Comparison of ENCODE assay signal across 8 cellular contexts in genomic region chr16:29811896-29812665, GRCh38. TPM values are rescaled to one million over a fixed set of nuclear protein-coding genes. Genes with fewer than 3 reads are reported as not detected.
DNase-seq lines count a peak whose midpoint lies in the region; ATAC-seq and TF ChIP-seq lines count a peak whose summit lies in the region.

Gene PRRT2, plus strand, starts transcription at chr16:29812193. Its CDS starts 862 bp downstream, at chr16:29813055.

- H3K79me2 ChIP-seq in OCI-LY3 (ENCODE audit: low read length) (peaks cover 30% of the 10 kb centered on the region), hepatocyte (peaks cover 47% of the 10 kb centered on the region)

- H2AFZ ChIP-seq in OCI-LY3 (ENCODE audit: low read depth, low read length): no peak within 1 kb of the TSS
- H2AFZ ChIP-seq in hepatocyte: peak within 1 kb of the TSS; percentile 29

- ATAC-seq in HG02642 (IDR thresholded peaks at IDR 0.05; ENCODE audit: poor library complexity, unreplicated experiment): no peak

- H3K4me2 ChIP-seq in OCI-LY3 (ENCODE audit: low read length) (peak within 1 kb of the TSS; percentile 67), hepatocyte (peak within 1 kb of the TSS; percentile 91)

- H3K4me1 ChIP-seq in OCI-LY3 (ENCODE audit: low read length) (peaks cover 53% of the 10 kb centered on the region), hepatocyte (ENCODE audit: insufficient read depth) (peaks cover 43% of the 10 kb centered on the region), rectal smooth muscle tissue (ENCODE audit: control insufficient read depth, insufficient read depth, low read length) (peaks cover 38% of the 10 kb centered on the region)

- H3K4me3 ChIP-seq in OCI-LY3 (ENCODE audit: low read length) (peak within 1 kb of the TSS; percentile 58), hepatocyte (peak within 1 kb of the TSS; percentile 37), rectal smooth muscle tissue (ENCODE audit: low read length) (peak within 1 kb of the TSS; percentile 86)

- H3K36me3 ChIP-seq in OCI-LY3 (replicated peaks; ENCODE audit: low read depth, low read length): peaks cover 31% of the 10 kb centered on the region
- no peaks in the 10 kb centered on the region for H3K36me3 ChIP-seq in hepatocyte (replicated peaks; ENCODE audit: insufficient read depth, low read depth)
- peaks cover 11% of the 10 kb centered on the region for H3K36me3 ChIP-seq in rectal smooth muscle tissue (ENCODE audit: control insufficient read depth, insufficient read depth, low read length)

- peaks cover 25% of the 10 kb centered on the region for H4K20me1 ChIP-seq in OCI-LY3 (ENCODE audit: insufficient read depth, low read length)
- peaks cover 24% of the 10 kb centered on the region for H4K20me1 ChIP-seq in hepatocyte (ENCODE audit: insufficient read depth, poor library complexity, severe bottlenecking)

- no peaks in the 10 kb centered on the region for H3K27me3 ChIP-seq in OCI-LY3 (ENCODE audit: low read depth, low read length)
- H3K27me3 ChIP-seq in hepatocyte: no peaks in the 10 kb centered on the region
- H3K27me3 ChIP-seq in rectal smooth muscle tissue (ENCODE audit: control insufficient read depth, insufficient read depth, low read length): no peaks in the 10 kb centered on the region

- WGBS in hepatocyte (ENCODE audit: low lambda C conversion rate, missing lambda C conversion rate): 0% methylated on average over 32 of the region's 69 CpGs

- no peaks in the 10 kb centered on the region for H3K9me2 ChIP-seq in hepatocyte (replicated peaks; ENCODE audit: insufficient read depth)

- H3K9me3 ChIP-seq in OCI-LY3 (ENCODE audit: insufficient read depth, low read length) (no peaks in the 10 kb centered on the region), hepatocyte (ENCODE audit: low read depth) (no peaks in the 10 kb centered on the region)

- H3K9ac ChIP-seq in OCI-LY3 (ENCODE audit: low read length): peak within 1 kb of the TSS; percentile 35
- peak within 1 kb of the TSS; percentile 43 for H3K9ac ChIP-seq in rectal smooth muscle tissue (ENCODE audit: low read length)

- DNase-seq in activated T-cell treated with anti-CD3 and anti-CD28 coated beads for 48 hours (ENCODE audit: low read depth) (peak; percentile 56), activated T-cell treated with anti-CD3 and anti-CD28 coated beads for 4 hours (no peak), hepatocyte (ENCODE audit: low spot score) (peak; percentile 85), SIG-M5 treated with dmso at 0.1 percent for 504 hours (lab: John Stamatoyannopoulos, UW; ENCODE audit: unreplicated experiment) (no peak)

- H3K27ac ChIP-seq in OCI-LY3 (ENCODE audit: low read length): no peak within 1 kb of the TSS
- H3K27ac ChIP-seq in angular gyrus (ENCODE audit: low read depth, low read length): peak within 1 kb of the TSS; percentile 86
- peak within 1 kb of the TSS; percentile 93 for H3K27ac ChIP-seq in hepatocyte
- H3K27ac ChIP-seq in rectal smooth muscle tissue (ENCODE audit: low read depth, low read length): peak within 1 kb of the TSS; percentile 87

- TF ChIP-seq CTCF in OCI-LY3 (IDR thresholded peaks at IDR 0.05; ENCODE audit: low read depth, low read length): no peak
- TF ChIP-seq CTCF in hepatocyte (IDR thresholded peaks at IDR 0.05; ENCODE audit: poor library complexity): no peak

RNA-seq across cellular contexts. Expression of gene PRRT2, which starts in this region (rescaled TPM):
- 7.0 and 8.0 TPM in 2 replicates for total RNA-seq in hepatocyte
- 11.1 and 23.9 TPM in 2 replicates for polyA plus RNA-seq in hepatocyte

Comparison
In these comparisons a context has a peak if more than half of its experiments do, and no peak if none do; other contexts are left out.
1. DNase-seq: peak in activated T-cell treated with anti-CD3 and anti-CD28 coated beads for 48 hours (single experiment) and hepatocyte (single experiment); none in activated T-cell treated with anti-CD3 and anti-CD28 coated beads for 4 hours (single experiment) and SIG-M5 treated with dmso at 0.1 percent for 504 hours (single experiment).
2. Peak in every context shown above with its lines, with median percentiles within 50 percentile points of each other: H3K4me3 ChIP-seq.